22 cellular contexts compared by ENCODE assay signal in genomic region chr7:76077435-76077834, GRCh38. TPM values are rescaled to one million over a fixed set of nuclear protein-coding genes. Genes with fewer than 3 reads are reported as not detected.
A peak's percentile ranks its signal among the peaks of the same experiment; 100 is the strongest.
DNase-seq lines count a peak whose midpoint lies in the region; ATAC-seq and TF ChIP-seq lines count a peak whose summit lies in the region.
"Had no signal": no experiment of that assay in that cellular context is flagged by ENCODE, and none has a peak within 500 bp of the region (broad histone marks: within the 10 kb centered on the region; RNA-seq: fewer than 3 reads in every experiment).

No MANE protein-coding gene starts in this region.

- no peaks in the 10 kb centered on the region for H3K36me3 ChIP-seq in mammary epithelial cell (ENCODE audit: insufficient read depth, low read length)
- no peaks in the 10 kb centered on the region for H3K36me3 ChIP-seq in OCI-LY7 (ENCODE audit: insufficient read depth, low read length)
- H3K36me3 ChIP-seq: ascending aorta, sigmoid colon had no signal

- no peaks in the 10 kb centered on the region for H3K36me3 Mint-ChIP-seq in MCF 10A (ENCODE audit: insufficient read depth, unreplicated experiment)
- no peaks in the 10 kb centered on the region for H3K36me3 Mint-ChIP-seq in activated T-helper 17 cell treated with anti-CD3 and anti-CD28 coated beads, Interleukin-2, amount 50 U/mL, for 72 hours (ENCODE audit: low read depth)
- H3K36me3 Mint-ChIP-seq: activated naive CD4-positive, alpha-beta T cell treated with anti-CD3 and anti-CD28 coated beads, Interleukin-2, amount 50 U/mL, for 72 hours; type B pancreatic cell had no signal

- H3K27me3 Mint-ChIP-seq in MCF 10A (ENCODE audit: insufficient read depth, unreplicated experiment): no peaks in the 10 kb centered on the region
- H3K27me3 Mint-ChIP-seq in activated T-helper 17 cell treated with anti-CD3 and anti-CD28 coated beads, Interleukin-2, amount 50 U/mL, for 72 hours: peaks cover 3% of the 10 kb centered on the region
- H3K27me3 Mint-ChIP-seq: type B pancreatic cell had no signal

- H3K9ac ChIP-seq in mammary epithelial cell (ENCODE audit: insufficient read depth, low read length): no peak overlapping the region

- no peaks in the 10 kb centered on the region for H3K9me3 ChIP-seq in mammary epithelial cell (replicated peaks; ENCODE audit: insufficient read depth, low read length)
- H3K9me3 ChIP-seq in OCI-LY7 (ENCODE audit: low read length): no peaks in the 10 kb centered on the region
- H3K9me3 ChIP-seq: sigmoid colon had no signal

- no peaks in the 10 kb centered on the region for H3K9me3 Mint-ChIP-seq in MCF 10A (ENCODE audit: unreplicated experiment)
- no peaks in the 10 kb centered on the region for H3K9me3 Mint-ChIP-seq in activated T-helper 17 cell treated with anti-CD3 and anti-CD28 coated beads, Interleukin-2, amount 50 U/mL, for 72 hours
- H3K9me3 Mint-ChIP-seq: activated naive CD4-positive, alpha-beta T cell treated with anti-CD3 and anti-CD28 coated beads, Interleukin-2, amount 50 U/mL, for 72 hours; central memory CD8-positive, alpha-beta T cell; GM23338; neural crest cell; type B pancreatic cell had no signal

- intact Hi-C loops in MCF 10A (cut with micrococcal nuclease) (no loop called here), mammary epithelial cell (cut with micrococcal nuclease) (no loop called here), OCI-LY7 (cut with micrococcal nuclease; ENCODE audit: unreplicated experiment) (no loop called here)

- dilution Hi-C loops in mammary epithelial cell (cut with HindIII; ENCODE audit: low sequenced_read_pairs): no loop called here

- H3K4me3 ChIP-seq in mammary epithelial cell (replicated peaks in 1 of 3; ENCODE audit: insufficient read depth in 1 of 3, low read depth in 2 of 3, low read length in 3 of 3) (no peak overlapping the region), OCI-LY7 (ENCODE audit: low read depth, low read length, poor library complexity, severe bottlenecking) (no peak overlapping the region)
- H3K4me3 ChIP-seq: ascending aorta; BLaER1 treated with 17β-estradiol and CSF1 and Interleukin-3, amounts not matched to agents 10 nM and 100 nM; GM23338; PC-9; sigmoid colon had no signal

- ATAC-seq in activated T-helper 17 cell treated with anti-CD3 and anti-CD28 coated beads, Interleukin-2, amount 50 U/mL, for 72 hours (replicated peaks): peak; percentile 34
- ATAC-seq in HG03521 (IDR thresholded peaks at IDR 0.05; ENCODE audit: unreplicated experiment): no peak
- ATAC-seq: activated CD4-positive, CD25-positive, alpha-beta regulatory T cell treated with anti-CD3 and anti-CD28 coated beads, Interleukin-2, amount 50 U/mL, for 24 hours; activated naive CD4-positive, alpha-beta T cell treated with anti-CD3 and anti-CD28 coated beads, Interleukin-2, amount 50 U/mL, for 72 hours; GM23338 had no signal

- no peaks in the 10 kb centered on the region for H3K27me3 ChIP-seq in mammary epithelial cell (ENCODE audit: insufficient read depth, low read length)
- H3K27me3 ChIP-seq: ascending aorta; BLaER1 treated with 17β-estradiol and CSF1 and Interleukin-3, amounts not matched to agents 10 nM and 100 nM; sigmoid colon had no signal

- H4K20me1 ChIP-seq in mammary epithelial cell (ENCODE audit: insufficient read depth, low read length): no peaks in the 10 kb centered on the region
- no peaks in the 10 kb centered on the region for H4K20me1 ChIP-seq in OCI-LY7 (ENCODE audit: insufficient read depth, low read length)
- H4K20me1 ChIP-seq: BLaER1 treated with 17β-estradiol and CSF1 and Interleukin-3, amounts not matched to agents 10 nM and 100 nM had no signal

- BruUV-seq in MCF 10A (replicated peaks; lab: Mats Ljungman, UMichigan) (no TSS peak), mammary epithelial cell (replicated peaks; lab: Mats Ljungman, UMichigan) (no TSS peak), OCI-LY7 (replicated peaks; lab: Mats Ljungman, UMichigan) (no TSS peak)

- no peak overlapping the region for H3K27ac ChIP-seq in mammary epithelial cell (ENCODE audit: insufficient read depth, low read depth, low read length)
- H3K27ac ChIP-seq in OCI-LY7 (ENCODE audit: low read depth, low read length, poor library complexity, severe bottlenecking): no peak overlapping the region
- H3K27ac ChIP-seq: ascending aorta had no signal

- H3K4me1 ChIP-seq in mammary epithelial cell (ENCODE audit: insufficient read depth, low read length) (peaks cover 10% of the 10 kb centered on the region), OCI-LY7 (ENCODE audit: insufficient read depth, low read length, poor library complexity, severe bottlenecking) (no peaks in the 10 kb centered on the region)
- H3K4me1 ChIP-seq: ascending aorta, sigmoid colon had no signal

- TF ChIP-seq CTCF in MCF 10A (IDR thresholded peaks at IDR 0.05; ENCODE audit: unreplicated experiment) (no peak), mammary epithelial cell (conservative IDR thresholded peaks at IDR 0.05 in 1 of 2, IDR thresholded peaks at IDR 0.05 in 1 of 2; ENCODE audit: extremely low read depth in 1 of 2, insufficient read depth in 1 of 2, low read depth in 1 of 2, low read length in 2 of 2) (no peak), OCI-LY7 (conservative IDR thresholded peaks at IDR 0.05; ENCODE audit: low read length) (no peak)

- H2AFZ ChIP-seq in mammary epithelial cell (ENCODE audit: low read depth, low read length): no peak overlapping the region
- H2AFZ ChIP-seq in OCI-LY7 (ENCODE audit: low read length): no peak overlapping the region
- H2AFZ ChIP-seq: GM23338, PC-9 had no signal

- H3K4me2 ChIP-seq in mammary epithelial cell (ENCODE audit: insufficient read depth, low read depth, low read length) (no peak overlapping the region), OCI-LY7 (ENCODE audit: low read length) (no peak overlapping the region)
- H3K4me2 ChIP-seq: GM23338, PC-9 had no signal

- CTCF ChIA-PET in MCF 10A (lab: Yijun Ruan, JAX): interaction anchor here (0.5 kb wide), 1 partner anchor 55 kb away, joined by 3 read pairs; no protein-coding TSS in a partner anchor
- CTCF ChIA-PET in mammary epithelial cell (lab: Charles Lee; ENCODE audit: low non-redundant PET): no interaction called here
- CTCF ChIA-PET in OCI-LY7 (lab: Charles Lee; ENCODE audit: unreplicated experiment): no interaction called here

- peak overlapping the region; percentile 82 for H3K27ac Mint-ChIP-seq in MCF 10A (ENCODE audit: low read depth, unreplicated experiment)
- no peak overlapping the region for H3K27ac Mint-ChIP-seq in activated T-helper 17 cell treated with anti-CD3 and anti-CD28 coated beads, Interleukin-2, amount 50 U/mL, for 72 hours
- H3K27ac Mint-ChIP-seq: activated naive CD4-positive, alpha-beta T cell treated with anti-CD3 and anti-CD28 coated beads, Interleukin-2, amount 50 U/mL, for 72 hours; GM23338; type B pancreatic cell had no signal

- 41% methylated on average over 3 of the region's 3 CpGs for WGBS in mammary epithelial cell (ENCODE audit: low coverage, missing lambda C conversion rate)

- in situ Hi-C loops in mammary epithelial cell (cut with MboI; ENCODE audit: low sequenced_read_pairs in 2 of 2): no loop called here

- no peak overlapping the region for H3K4me3 Mint-ChIP-seq in MCF 10A (ENCODE audit: unreplicated experiment)
- peak overlapping the region; percentile 1 for H3K4me3 Mint-ChIP-seq in activated T-helper 17 cell treated with anti-CD3 and anti-CD28 coated beads, Interleukin-2, amount 50 U/mL, for 72 hours
- H3K4me3 Mint-ChIP-seq: central memory CD8-positive, alpha-beta T cell; GM23338; neural crest cell; type B pancreatic cell had no signal

- H3K9me2 ChIP-seq in OCI-LY7 (ENCODE audit: insufficient read depth, low read length): no peaks in the 10 kb centered on the region

- POLR2A ChIA-PET in MCF 10A (lab: Yijun Ruan, JAX) (no interaction called here), OCI-LY7 (lab: Charles Lee) (no interaction called here)

- no peak for DNase-seq in MCF 10A (ENCODE audit: unreplicated experiment)
- no peak for DNase-seq in mammary epithelial cell
- DNase-seq in NCI-H526 (lab: John Stamatoyannopoulos, UW): peak; percentile 22 to 54
- no peak for DNase-seq in OCI-LY7 (ENCODE audit: low spot score)
- no peak for DNase-seq in activated CD4-positive, alpha-beta T cell treated with anti-CD3 and anti-CD28 coated beads, Interleukin-2, amount 50 U/mL, for 48 hours
- no peak for DNase-seq in activated CD4-positive, CD25-positive, alpha-beta regulatory T cell treated with anti-CD3 and anti-CD28 coated beads, Interleukin-2, amount 50 U/mL, for 72 hours
- DNase-seq: NCI-H1694; NCI-H82; sigmoid colon; stimulated activated CD4-positive, alpha-beta T cell treated with anti-CD3 and anti-CD28 coated beads, Interleukin-15, amount 100 ng/mL, for 24 hours; T1000 had no signal

- H3K4me1 Mint-ChIP-seq in MCF 10A (ENCODE audit: insufficient read depth, unreplicated experiment): peaks cover 5% of the 10 kb centered on the region
- H3K4me1 Mint-ChIP-seq in activated T-helper 17 cell treated with anti-CD3 and anti-CD28 coated beads, Interleukin-2, amount 50 U/mL, for 72 hours: peaks cover 5% of the 10 kb centered on the region
- H3K4me1 Mint-ChIP-seq: neural crest cell had no signal

- H3K79me2 ChIP-seq in mammary epithelial cell (ENCODE audit: insufficient read depth, low read length) (no peaks in the 10 kb centered on the region), OCI-LY7 (ENCODE audit: insufficient read depth, low read depth, low read length) (no peaks in the 10 kb centered on the region)

RNA-seq across cellular contexts. Expression of gene MDH2, which starts 29.5 kb away (rescaled TPM):
- total RNA-seq in MCF 10A (2022): 278 and 328 TPM in 2 replicates
- total RNA-seq in mammary epithelial cell: 100 to 1,000 TPM in 1 of 2 donors, 10 to 100 TPM in 1; 44.0 to 188 TPM
- 162 TPM for polyA plus RNA-seq in mammary epithelial cell
- polyA minus RNA-seq in mammary epithelial cell: 221 TPM
- total RNA-seq in activated T-helper 17 cell treated with anti-CD3 and anti-CD28 coated beads, Interleukin-2, amount 50 U/mL, for 72 hours: 100 to 1,000 TPM; 155 to 231 TPM
- total RNA-seq in OCI-LY7 (2014; rRNA removed; shearing (Covaris generic)): 110 and 155 TPM in 2 replicates
- 253 and 263 TPM in 2 replicates for total RNA-seq in OCI-LY7 (2022)

RNA-seq across cellular contexts. Expression of gene STYXL1, which starts 29.6 kb away (rescaled TPM):
- total RNA-seq in MCF 10A (2022) (49.3 and 79.7 TPM in 2 replicates), mammary epithelial cell (10 to 100 TPM; 43.0 to 44.3 TPM), OCI-LY7 (2022) (37.4 and 40.9 TPM in 2 replicates)
- polyA plus RNA-seq in mammary epithelial cell: 84.3 TPM
- 62.9 TPM for polyA minus RNA-seq in mammary epithelial cell
- 10 to 100 TPM; 31.0 to 31.1 TPM for total RNA-seq in activated T-helper 17 cell treated with anti-CD3 and anti-CD28 coated beads, Interleukin-2, amount 50 U/mL, for 72 hours
- total RNA-seq in OCI-LY7 (2014; rRNA removed; shearing (Covaris generic)): 19.4 and 27.6 TPM in 2 replicates

Comparison
In these comparisons a context has a peak if more than half of its experiments do, and no peak if none do; other contexts are left out.
1. DNase-seq: peak in NCI-H526 (2 of 2); none in MCF 10A (single experiment), mammary epithelial cell (single experiment), OCI-LY7 (single experiment), activated CD4-positive, alpha-beta T cell treated with anti-CD3 and anti-CD28 coated beads, Interleukin-2, amount 50 U/mL, for 48 hours (0 of 2) and activated CD4-positive, CD25-positive, alpha-beta regulatory T cell treated with anti-CD3 and anti-CD28 coated beads, Interleukin-2, amount 50 U/mL, for 72 hours (single experiment).